In genomic region chr9:136944519-136945332, GRCh38 we compare ENCODE assay signal across 8 cellular contexts. TPM values are rescaled to one million over a fixed set of nuclear protein-coding genes. Genes with fewer than 3 reads are reported as not detected.
DNase-seq lines count a peak whose midpoint lies in the region; ATAC-seq and TF ChIP-seq lines count a peak whose summit lies in the region.

Gene C8G, plus strand, starts transcription at chr9:136945243. Its CDS starts 78 bp downstream, at chr9:136945321.
A gene with protein sequence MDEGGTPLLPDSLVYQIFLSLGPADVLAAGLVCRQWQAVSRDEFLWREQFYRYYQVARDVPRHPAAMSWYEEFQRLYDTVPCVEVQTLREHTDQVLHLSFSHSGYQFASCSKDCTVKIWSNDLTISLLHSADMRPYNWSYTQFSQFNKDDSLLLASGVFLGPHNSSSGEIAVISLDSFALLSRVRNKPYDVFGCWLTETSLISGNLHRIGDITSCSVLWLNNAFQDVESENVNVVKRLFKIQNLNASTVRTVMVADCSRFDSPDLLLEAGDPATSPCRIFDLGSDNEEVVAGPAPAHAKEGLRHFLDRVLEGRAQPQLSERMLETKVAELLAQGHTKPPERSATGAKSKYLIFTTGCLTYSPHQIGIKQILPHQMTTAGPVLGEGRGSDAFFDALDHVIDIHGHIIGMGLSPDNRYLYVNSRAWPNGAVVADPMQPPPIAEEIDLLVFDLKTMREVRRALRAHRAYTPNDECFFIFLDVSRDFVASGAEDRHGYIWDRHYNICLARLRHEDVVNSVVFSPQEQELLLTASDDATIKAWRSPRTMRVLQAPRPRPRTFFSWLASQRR (minus strand): TSS chr9:136944738. CDS start chr9:136944083, 655 bp downstream.

- WGBS in spleen, 5 donors = 4 to 14% (median 6%) methylated on average over 19 to 74 of the region's 74 CpGs

- H3K4me3 ChIP-seq in AG09309 (ENCODE audit: control insufficient read depth, low read depth, low read length) (peak within 1 kb of the TSS; percentile 97), spleen (peak within 1 kb of the TSS; percentile 72 to 93 (median 86))

- H3K4me3 Mint-ChIP-seq in activated B cell treated with CpG ODN at 0.5 μM for 24 hours = peak within 1 kb of the TSS; percentile 80

- peaks cover 26 to 94% (median 74%) of the 10 kb centered on the region in 6 donors for H3K4me1 ChIP-seq in spleen

- peak; percentile 56 for DNase-seq in AG09309 (ENCODE audit: low read depth)
- DNase-seq in NCI-H2196 treated with DMSO at 0.1 percent for 48 hours (lab: John Stamatoyannopoulos, UW; ENCODE audit: unreplicated experiment) = peak; percentile 88
- peak; percentile 97 for DNase-seq in activated B cell treated with CpG ODN at 0.5 μM for 24 hours
- peak in 58 of 61 donors; percentile 40 to 96 (median 87) for DNase-seq in caudate nucleus (lab: John Stamatoyannopoulos, UW)
- DNase-seq in iris pigment epithelial cell (ENCODE audit: low read depth) = peak; percentile 88
- DNase-seq in spleen = peak; percentile 100

- peak; percentile 70 for ATAC-seq in GM18907 (IDR thresholded peaks at IDR 0.05; ENCODE audit: unreplicated experiment)
- ATAC-seq in HG03139 (IDR thresholded peaks at IDR 0.05; ENCODE audit: unreplicated experiment) = peak; percentile 66
- peak; percentile 90 for ATAC-seq in activated B cell treated with CpG ODN at 0.5 μM for 24 hours (ENCODE audit: low read depth)

- peaks cover 7 to 37% (median 34%) of the 10 kb centered on the region in 6 donors for H3K36me3 ChIP-seq in spleen

- TF ChIP-seq CTCF in AG09309 (IDR thresholded peaks at IDR 0.05; ENCODE audit: control insufficient read depth, insufficient read depth, low read depth, low read length, missing control alignments) = peak; percentile 81
- TF ChIP-seq CTCF in activated B cell treated with CpG ODN at 0.5 μM for 24 hours (IDR thresholded peaks at IDR 0.05) = peak; percentile 48
- TF ChIP-seq CTCF in spleen (IDR thresholded peaks at IDR 0.05 in 8 of 11, conservative IDR thresholded peaks at IDR 0.05 in 3 of 11) = peak; percentile 98 to 100 (median 100)

- peaks cover 9% of the 10 kb centered on the region for H3K4me1 Mint-ChIP-seq in activated B cell treated with CpG ODN at 0.5 μM for 24 hours

- peaks cover 28% of the 10 kb centered on the region for H3K36me3 Mint-ChIP-seq in activated B cell treated with CpG ODN at 0.5 μM for 24 hours (ENCODE audit: low read depth)

- CTCF ChIA-PET in activated B cell treated with CpG ODN at 0.5 μM for 24 hours (lab: Charles Lee) = interaction anchor here (1.2 to 1.5 kb wide), 3 partner anchors 43 to 101 kb away, joined by 3 to 6 read pairs (median 6); no protein-coding TSS in a partner anchor

- POLR2A ChIA-PET in activated B cell treated with CpG ODN at 0.5 μM for 24 hours (lab: Charles Lee) = interaction anchor here (0.7 to 1.7 kb wide), 8 partner anchors 42 to 297 kb away, joined by 3 to 9 read pairs (median 4); partner anchors contain the start of genes EDF1, PAXX, TRAF2 and TUBB4B

- no peaks in the 10 kb centered on the region for H3K27me3 Mint-ChIP-seq in activated B cell treated with CpG ODN at 0.5 μM for 24 hours

- H3K9me3 ChIP-seq in spleen = no peaks in the 10 kb centered on the region

- intact Hi-C loops in activated B cell treated with CpG ODN at 0.5 μM for 24 hours (cut with micrococcal nuclease) = loop anchor here (1.0 to 10.0 kb wide), 8 partner anchors 42 to 280 kb away; partner anchors contain the start of genes AJM1, CYSRT1, PAXX and PHPT1
- intact Hi-C loops in spleen (cut with DNase I; ENCODE audit: low total_unique reads) = loop anchor here (10.0 kb wide), 3 partner anchors 60 to 100 kb away; partner anchors contain the start of genes AJM1, FUT7, PHPT1 and TRAF2

- TF ChIP-seq POLR2A in spleen (IDR thresholded peaks at IDR 0.05) = peak in 2 of 3 donors; percentile 6 to 72

- no peaks in the 10 kb centered on the region for H3K9me3 Mint-ChIP-seq in activated B cell treated with CpG ODN at 0.5 μM for 24 hours

- H3K27ac ChIP-seq in caudate nucleus (ENCODE audit: low read depth, low read length) (peak within 1 kb of the TSS; percentile 86), spleen (peak within 1 kb of the TSS; percentile 85 to 97 (median 95))

- no peaks in the 10 kb centered on the region for H3K27me3 ChIP-seq in spleen (replicated peaks in 1 of 7)

- H3K27ac Mint-ChIP-seq in activated B cell treated with CpG ODN at 0.5 μM for 24 hours = peak within 1 kb of the TSS; percentile 79

RNA-seq across cellular contexts. Expression of gene C8G, which starts in this region (rescaled TPM):
- total RNA-seq in activated B cell treated with CpG ODN at 0.5 μM for 24 hours = 0.69 and 3.4 TPM in 2 replicates
- total RNA-seq in spleen = 1 to 10 TPM in 6 of 7 donors, not detected in 1; 2.3 to 7.4 (median 3.8) TPM
- 1 to 10 TPM; 3.2 to 4.3 (median 3.7) TPM for polyA plus RNA-seq in spleen

RNA-seq across cellular contexts. Expression of the second gene that starts in this region (rescaled TPM):
- total RNA-seq in activated B cell treated with CpG ODN at 0.5 μM for 24 hours (81.5 and 82.1 TPM in 2 replicates), spleen (100 to 1,000 TPM in 6 of 7 donors, 10 to 100 TPM in 1; 97.6 to 170 (median 105) TPM)
- polyA plus RNA-seq in spleen = 100 to 1,000 TPM in 2 of 3 donors, 10 to 100 TPM in 1; 90.8 to 154 (median 123) TPM

Comparison
In these comparisons a context has a peak if more than half of its experiments do, and no peak if none do; other contexts are left out.
1. Peak in every context shown above with its lines: DNase-seq, ATAC-seq, H3K4me3 ChIP-seq and H3K27ac ChIP-seq.
2. CTCF ChIP-seq: peak in every context shown above with its lines; median percentile 100 in spleen; 81 in AG09309; 48 in activated B cell treated with CpG ODN at 0.5 μM for 24 hours.